Comparison of ENCODE assay signal across 11 cellular contexts in genomic region chr19:23706657-23707056, GRCh38.
"Had no signal": no experiment of that assay in that cellular context is flagged by ENCODE, and none has a peak within 500 bp of the region (broad histone marks: within the 10 kb centered on the region; RNA-seq: fewer than 3 reads in every experiment).

No MANE protein-coding gene starts in this region.

- H3K4me3 Mint-ChIP-seq: GM23338, H9, HFFc6 had no signal

- H3K27ac Mint-ChIP-seq: GM23338, H9, HFFc6 had no signal

- ATAC-seq: GM23338, HCT116 had no signal

- H2AFZ ChIP-seq: GM23248, GM23338 had no signal

- H3K4me3 ChIP-seq: GM23248, GM23338, HAP-1 had no signal

- FAIRE-seq: H1, H54 had no signal

- H3K4me1 Mint-ChIP-seq: GM23338, H9 had no signal

- H3K4me2 ChIP-seq: GM23338 had no signal

- DNase-seq: GM23248, GOT3, H7, H9, HCEC 1CT, HFFc6 had no signal

- H3K4me1 ChIP-seq: HAP-1 had no signal

- H3K36me3 ChIP-seq: HAP-1 had no signal

- H3K27ac ChIP-seq: GM23248 had no signal

- H3K9ac ChIP-seq: GM23248 had no signal

- H3K9me3 ChIP-seq: HAP-1 had no signal
